Comparison of ENCODE assay signal across 8 cellular contexts in genomic region chr7:33062782-33063443, GRCh38. TPM values are rescaled to one million over a fixed set of nuclear protein-coding genes. Genes with fewer than 3 reads are reported as not detected.
A peak's percentile ranks its signal among the peaks of the same experiment; 100 is the strongest.
DNase-seq lines count a peak whose midpoint lies in the region; ATAC-seq and TF ChIP-seq lines count a peak whose summit lies in the region.

No MANE protein-coding gene starts in this region.

- peak; percentile 99 for DNase-seq in Daoy (ENCODE audit: low read depth)
- peak; percentile 97 for DNase-seq in GM23338 (ENCODE audit: low spot score)
- peak; percentile 99 for DNase-seq in Kasumi-1 (lab: John Stamatoyannopoulos, UW)
- DNase-seq in RKO (ENCODE audit: low spot score) = peak; percentile 95
- DNase-seq in fibroblast of peridontal ligament (ENCODE audit: extremely low read depth) = peak; percentile 90
- DNase-seq in natural killer cell = peak; percentile 89
- peak; percentile 86 to 99 (median 93) for DNase-seq in stimulated activated naive CD4-positive, alpha-beta T cell (lab: John Stamatoyannopoulos, UW)

- H3K4me1 ChIP-seq in GM23338 (ENCODE audit: insufficient read depth) = peaks cover 17% of the 10 kb centered on the region; the same call in 1 of the 2 replicates

- H3K27ac Mint-ChIP-seq in GM23338 = peak overlapping the region; percentile 96
- H3K27ac Mint-ChIP-seq in activated T-helper 17 cell treated with anti-CD3 and anti-CD28 coated beads, Interleukin-2, amount 50 U/mL, for 72 hours = peak overlapping the region; percentile 98
- peak overlapping the region; percentile 87 to 95 for H3K27ac Mint-ChIP-seq in natural killer cell

- H3K4me2 ChIP-seq in GM23338 = peak overlapping the region; percentile 81

- peaks cover 6% of the 10 kb centered on the region for H3K27me3 Mint-ChIP-seq in GM23338 (ENCODE audit: insufficient read depth, low read depth, poor library complexity)
- H3K27me3 Mint-ChIP-seq in activated T-helper 17 cell treated with anti-CD3 and anti-CD28 coated beads, Interleukin-2, amount 50 U/mL, for 72 hours = no peaks in the 10 kb centered on the region
- H3K27me3 Mint-ChIP-seq in natural killer cell (ENCODE audit: low read depth in 2 of 2) = peaks cover 8 to 9% of the 10 kb centered on the region in 2 donors

- H3K9me3 Mint-ChIP-seq in GM23338 = peaks cover 33% of the 10 kb centered on the region
- no peaks in the 10 kb centered on the region for H3K9me3 Mint-ChIP-seq in activated T-helper 17 cell treated with anti-CD3 and anti-CD28 coated beads, Interleukin-2, amount 50 U/mL, for 72 hours
- H3K9me3 Mint-ChIP-seq in natural killer cell = peaks cover 0 to 8% of the 10 kb centered on the region in 2 donors

- H3K9me2 ChIP-seq in GM23338 (ENCODE audit: insufficient read depth) = peaks cover 4% of the 10 kb centered on the region; the same call in 1 of the 2 replicates

- peak overlapping the region; percentile 83 for H2AFZ ChIP-seq in GM23338

- H3K79me2 ChIP-seq in GM23338 (replicated peaks; ENCODE audit: insufficient read depth) = peaks cover 44% of the 10 kb centered on the region

- TF ChIP-seq CTCF in GM23338 (conservative IDR thresholded peaks at IDR 0.05; ENCODE audit: low read depth in 2 of 2) = no peak
- no peak for TF ChIP-seq CTCF in natural killer cell (IDR thresholded peaks at IDR 0.05)

- H3K36me3 Mint-ChIP-seq in GM23338 (ENCODE audit: low read depth) = peaks cover 22% of the 10 kb centered on the region
- peaks cover 24% of the 10 kb centered on the region for H3K36me3 Mint-ChIP-seq in activated T-helper 17 cell treated with anti-CD3 and anti-CD28 coated beads, Interleukin-2, amount 50 U/mL, for 72 hours (ENCODE audit: low read depth)
- peaks cover 8% of the 10 kb centered on the region for H3K36me3 Mint-ChIP-seq in natural killer cell

- peak overlapping the region; percentile 73 for H3K4me3 ChIP-seq in GM23338

- no peaks in the 10 kb centered on the region for H3K27me3 ChIP-seq in GM23338 (ENCODE audit: insufficient read depth)

- H3K4me1 Mint-ChIP-seq in GM23338 (peaks cover 15% of the 10 kb centered on the region), natural killer cell (peaks cover 24 to 38% of the 10 kb centered on the region in 2 donors)
- peaks cover 22% of the 10 kb centered on the region for H3K4me1 Mint-ChIP-seq in activated T-helper 17 cell treated with anti-CD3 and anti-CD28 coated beads, Interleukin-2, amount 50 U/mL, for 72 hours

- H3K27ac ChIP-seq in GM23338 (ENCODE audit: low read depth) = peak overlapping the region; percentile 56

- no peaks in the 10 kb centered on the region for H3K36me3 ChIP-seq in GM23338 (ENCODE audit: insufficient read depth)

- peak overlapping the region; percentile 94 for H3K4me3 Mint-ChIP-seq in GM23338
- peak overlapping the region; percentile 99 for H3K4me3 Mint-ChIP-seq in activated T-helper 17 cell treated with anti-CD3 and anti-CD28 coated beads, Interleukin-2, amount 50 U/mL, for 72 hours
- peak overlapping the region; percentile 93 for H3K4me3 Mint-ChIP-seq in natural killer cell

- intact Hi-C loops in natural killer cell (cut with micrococcal nuclease) = loop anchor here (1.0 to 2.0 kb wide), 4 partner anchors 46 to 572 kb away; partner anchors contain the start of genes BBS9, LSM5 and RP9

- peaks cover 27% of the 10 kb centered on the region for H4K20me1 ChIP-seq in GM23338 (replicated peaks; ENCODE audit: insufficient read depth)

- no peaks in the 10 kb centered on the region for H3F3A ChIP-seq in GM23338 (replicated peaks; ENCODE audit: low read depth)

- ATAC-seq in GM23338 (peak; percentile 96), natural killer cell (peak; percentile 92 to 99 (median 93))
- ATAC-seq in activated T-helper 17 cell treated with anti-CD3 and anti-CD28 coated beads, Interleukin-2, amount 50 U/mL, for 72 hours (replicated peaks) = peak; percentile 92

TF ChIP-seq in GM23338, 12 proteins besides CTCF, POLR2A, EP300 and RAD21:
- TF ChIP-seq POLR2AphosphoS5 (IDR thresholded peaks at IDR 0.05; ENCODE audit: low read depth) (peak; percentile 32), CREB1 (CRISPR knock-in tag; IDR thresholded peaks at IDR 0.05; ENCODE audit: low read depth) (no peak), ETS1 (IDR thresholded peaks at IDR 0.05) (peak; percentile 81)

RNA-seq across cellular contexts. Expression of gene NT5C3A, which starts 0.3 kb away (rescaled TPM):
- 64.4 and 66.6 TPM in 2 replicates for total RNA-seq in Daoy (2014; rRNA removed; shearing (Covaris generic))
- total RNA-seq in GM23338 (2014; rRNA removed; shearing (Covaris generic)) = 28.5 and 36.8 TPM in 2 replicates
- 42.8 and 45.8 TPM in 2 replicates for polyA plus RNA-seq in GM23338 (2016; fragmentation: Nextera tagmentation; extraction: Ambion mirVana)
- total RNA-seq in activated T-helper 17 cell treated with anti-CD3 and anti-CD28 coated beads, Interleukin-2, amount 50 U/mL, for 72 hours = 10 to 100 TPM; 35.0 to 35.7 TPM
- total RNA-seq in natural killer cell = 10 to 100 TPM; 33.7 to 49.8 (median 49.5) TPM

RNA-seq across cellular contexts. Expression of gene RP9, which starts 46.3 kb away (rescaled TPM):
- 28.6 and 29.9 TPM in 2 replicates for total RNA-seq in Daoy (2014; rRNA removed; shearing (Covaris generic))
- total RNA-seq in GM23338 (2014; rRNA removed; shearing (Covaris generic)) = 3.3 and 8.7 TPM in 2 replicates
- 40.8 and 43.2 TPM in 2 replicates for polyA plus RNA-seq in GM23338 (2016; fragmentation: Nextera tagmentation; extraction: Ambion mirVana)
- total RNA-seq in activated T-helper 17 cell treated with anti-CD3 and anti-CD28 coated beads, Interleukin-2, amount 50 U/mL, for 72 hours = 10 to 100 TPM in 1 of 2 donors, 1 to 10 TPM in 1; 5.2 to 11.2 TPM
- 10 to 100 TPM; 19.1 to 27.6 (median 21.9) TPM for total RNA-seq in natural killer cell

Comparison
In these comparisons a context has a peak if more than half of its experiments do, and no peak if none do; other contexts are left out.
1. Peak in every context shown above with its lines: DNase-seq, ATAC-seq, H3K4me3 ChIP-seq and H3K27ac ChIP-seq.